Comparison of ENCODE assay signal across 1 cellular context in the genomic region with DNA sequence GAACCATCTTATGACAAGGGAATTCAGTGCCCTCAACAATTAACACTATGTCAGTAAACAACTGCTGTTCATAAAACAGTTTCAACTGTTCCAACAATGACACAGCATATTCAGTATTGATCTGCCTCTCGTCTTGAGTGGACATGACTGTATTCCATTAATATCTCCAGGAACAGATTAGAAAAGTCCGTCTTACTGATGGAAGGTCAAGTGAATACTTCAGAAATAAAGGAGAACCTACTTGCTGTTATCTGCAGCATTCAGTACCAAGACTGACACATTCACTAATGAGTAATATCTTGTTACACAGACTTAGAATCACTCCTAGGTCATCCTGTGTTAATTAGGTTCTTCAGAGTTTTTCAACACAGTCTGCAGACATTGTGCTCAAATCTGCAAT.
TF ChIP-seq lines count a peak whose summit lies in the region.

No MANE protein-coding gene starts in this region.

TF ChIP-seq in HepG2, 621 proteins besides CTCF, POLR2A, EP300 and RAD21 (continues in another document):
- TF ChIP-seq ZNF225 (CRISPR knock-in tag; IDR thresholded peaks at IDR 0.05): no peak
- TF ChIP-seq, protein P1, sequence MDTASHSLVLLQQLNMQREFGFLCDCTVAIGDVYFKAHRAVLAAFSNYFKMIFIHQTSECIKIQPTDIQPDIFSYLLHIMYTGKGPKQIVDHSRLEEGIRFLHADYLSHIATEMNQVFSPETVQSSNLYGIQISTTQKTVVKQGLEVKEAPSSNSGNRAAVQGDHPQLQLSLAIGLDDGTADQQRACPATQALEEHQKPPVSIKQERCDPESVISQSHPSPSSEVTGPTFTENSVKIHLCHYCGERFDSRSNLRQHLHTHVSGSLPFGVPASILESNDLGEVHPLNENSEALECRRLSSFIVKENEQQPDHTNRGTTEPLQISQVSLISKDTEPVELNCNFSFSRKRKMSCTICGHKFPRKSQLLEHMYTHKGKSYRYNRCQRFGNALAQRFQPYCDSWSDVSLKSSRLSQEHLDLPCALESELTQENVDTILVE (CRISPR knock-in tag; IDR thresholded peaks at IDR 0.05): 0 out of 2 replicates have a peak, but pooled peaks have one; percentile 35
- TF ChIP-seq FOXA3 (CRISPR knock-in tag; IDR thresholded peaks at IDR 0.05): peak; percentile 63
- TF ChIP-seq MAFG (CRISPR knock-in tag; IDR thresholded peaks at IDR 0.05): peak; percentile 65; the same call in 1 of the 2 replicates
- TF ChIP-seq, protein P2, sequence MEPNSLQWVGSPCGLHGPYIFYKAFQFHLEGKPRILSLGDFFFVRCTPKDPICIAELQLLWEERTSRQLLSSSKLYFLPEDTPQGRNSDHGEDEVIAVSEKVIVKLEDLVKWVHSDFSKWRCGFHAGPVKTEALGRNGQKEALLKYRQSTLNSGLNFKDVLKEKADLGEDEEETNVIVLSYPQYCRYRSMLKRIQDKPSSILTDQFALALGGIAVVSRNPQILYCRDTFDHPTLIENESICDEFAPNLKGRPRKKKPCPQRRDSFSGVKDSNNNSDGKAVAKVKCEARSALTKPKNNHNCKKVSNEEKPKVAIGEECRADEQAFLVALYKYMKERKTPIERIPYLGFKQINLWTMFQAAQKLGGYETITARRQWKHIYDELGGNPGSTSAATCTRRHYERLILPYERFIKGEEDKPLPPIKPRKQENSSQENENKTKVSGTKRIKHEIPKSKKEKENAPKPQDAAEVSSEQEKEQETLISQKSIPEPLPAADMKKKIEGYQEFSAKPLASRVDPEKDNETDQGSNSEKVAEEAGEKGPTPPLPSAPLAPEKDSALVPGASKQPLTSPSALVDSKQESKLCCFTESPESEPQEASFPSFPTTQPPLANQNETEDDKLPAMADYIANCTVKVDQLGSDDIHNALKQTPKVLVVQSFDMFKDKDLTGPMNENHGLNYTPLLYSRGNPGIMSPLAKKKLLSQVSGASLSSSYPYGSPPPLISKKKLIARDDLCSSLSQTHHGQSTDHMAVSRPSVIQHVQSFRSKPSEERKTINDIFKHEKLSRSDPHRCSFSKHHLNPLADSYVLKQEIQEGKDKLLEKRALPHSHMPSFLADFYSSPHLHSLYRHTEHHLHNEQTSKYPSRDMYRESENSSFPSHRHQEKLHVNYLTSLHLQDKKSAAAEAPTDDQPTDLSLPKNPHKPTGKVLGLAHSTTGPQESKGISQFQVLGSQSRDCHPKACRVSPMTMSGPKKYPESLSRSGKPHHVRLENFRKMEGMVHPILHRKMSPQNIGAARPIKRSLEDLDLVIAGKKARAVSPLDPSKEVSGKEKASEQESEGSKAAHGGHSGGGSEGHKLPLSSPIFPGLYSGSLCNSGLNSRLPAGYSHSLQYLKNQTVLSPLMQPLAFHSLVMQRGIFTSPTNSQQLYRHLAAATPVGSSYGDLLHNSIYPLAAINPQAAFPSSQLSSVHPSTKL (CRISPR knock-in tag; IDR thresholded peaks at IDR 0.05): peak; percentile 62
- no peak for TF ChIP-seq ZNF788 (CRISPR knock-in tag; IDR thresholded peaks at IDR 0.05; ENCODE audit: borderline replicate concordance)
- TF ChIP-seq NFE2L2 (IDR thresholded peaks at IDR 0.05; ENCODE audit: low read length): peak; percentile 97
- peak; percentile 83 for TF ChIP-seq NFE2 (CRISPR knock-in tag; IDR thresholded peaks at IDR 0.05)
- TF ChIP-seq, protein P3, sequence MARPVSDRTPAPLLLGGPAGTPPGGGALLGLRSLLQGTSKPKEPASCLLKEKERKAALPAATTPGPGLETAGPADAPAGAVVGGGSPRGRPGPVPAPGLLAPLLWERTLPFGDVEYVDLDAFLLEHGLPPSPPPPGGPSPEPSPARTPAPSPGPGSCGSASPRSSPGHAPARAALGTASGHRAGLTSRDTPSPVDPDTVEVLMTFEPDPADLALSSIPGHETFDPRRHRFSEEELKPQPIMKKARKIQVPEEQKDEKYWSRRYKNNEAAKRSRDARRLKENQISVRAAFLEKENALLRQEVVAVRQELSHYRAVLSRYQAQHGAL (CRISPR knock-in tag; IDR thresholded peaks at IDR 0.05; ENCODE audit: not compliant biosample characterization): no peak
- TF ChIP-seq ZBTB42 (CRISPR knock-in tag; IDR thresholded peaks at IDR 0.05): no peak
- TF ChIP-seq, protein P4, sequence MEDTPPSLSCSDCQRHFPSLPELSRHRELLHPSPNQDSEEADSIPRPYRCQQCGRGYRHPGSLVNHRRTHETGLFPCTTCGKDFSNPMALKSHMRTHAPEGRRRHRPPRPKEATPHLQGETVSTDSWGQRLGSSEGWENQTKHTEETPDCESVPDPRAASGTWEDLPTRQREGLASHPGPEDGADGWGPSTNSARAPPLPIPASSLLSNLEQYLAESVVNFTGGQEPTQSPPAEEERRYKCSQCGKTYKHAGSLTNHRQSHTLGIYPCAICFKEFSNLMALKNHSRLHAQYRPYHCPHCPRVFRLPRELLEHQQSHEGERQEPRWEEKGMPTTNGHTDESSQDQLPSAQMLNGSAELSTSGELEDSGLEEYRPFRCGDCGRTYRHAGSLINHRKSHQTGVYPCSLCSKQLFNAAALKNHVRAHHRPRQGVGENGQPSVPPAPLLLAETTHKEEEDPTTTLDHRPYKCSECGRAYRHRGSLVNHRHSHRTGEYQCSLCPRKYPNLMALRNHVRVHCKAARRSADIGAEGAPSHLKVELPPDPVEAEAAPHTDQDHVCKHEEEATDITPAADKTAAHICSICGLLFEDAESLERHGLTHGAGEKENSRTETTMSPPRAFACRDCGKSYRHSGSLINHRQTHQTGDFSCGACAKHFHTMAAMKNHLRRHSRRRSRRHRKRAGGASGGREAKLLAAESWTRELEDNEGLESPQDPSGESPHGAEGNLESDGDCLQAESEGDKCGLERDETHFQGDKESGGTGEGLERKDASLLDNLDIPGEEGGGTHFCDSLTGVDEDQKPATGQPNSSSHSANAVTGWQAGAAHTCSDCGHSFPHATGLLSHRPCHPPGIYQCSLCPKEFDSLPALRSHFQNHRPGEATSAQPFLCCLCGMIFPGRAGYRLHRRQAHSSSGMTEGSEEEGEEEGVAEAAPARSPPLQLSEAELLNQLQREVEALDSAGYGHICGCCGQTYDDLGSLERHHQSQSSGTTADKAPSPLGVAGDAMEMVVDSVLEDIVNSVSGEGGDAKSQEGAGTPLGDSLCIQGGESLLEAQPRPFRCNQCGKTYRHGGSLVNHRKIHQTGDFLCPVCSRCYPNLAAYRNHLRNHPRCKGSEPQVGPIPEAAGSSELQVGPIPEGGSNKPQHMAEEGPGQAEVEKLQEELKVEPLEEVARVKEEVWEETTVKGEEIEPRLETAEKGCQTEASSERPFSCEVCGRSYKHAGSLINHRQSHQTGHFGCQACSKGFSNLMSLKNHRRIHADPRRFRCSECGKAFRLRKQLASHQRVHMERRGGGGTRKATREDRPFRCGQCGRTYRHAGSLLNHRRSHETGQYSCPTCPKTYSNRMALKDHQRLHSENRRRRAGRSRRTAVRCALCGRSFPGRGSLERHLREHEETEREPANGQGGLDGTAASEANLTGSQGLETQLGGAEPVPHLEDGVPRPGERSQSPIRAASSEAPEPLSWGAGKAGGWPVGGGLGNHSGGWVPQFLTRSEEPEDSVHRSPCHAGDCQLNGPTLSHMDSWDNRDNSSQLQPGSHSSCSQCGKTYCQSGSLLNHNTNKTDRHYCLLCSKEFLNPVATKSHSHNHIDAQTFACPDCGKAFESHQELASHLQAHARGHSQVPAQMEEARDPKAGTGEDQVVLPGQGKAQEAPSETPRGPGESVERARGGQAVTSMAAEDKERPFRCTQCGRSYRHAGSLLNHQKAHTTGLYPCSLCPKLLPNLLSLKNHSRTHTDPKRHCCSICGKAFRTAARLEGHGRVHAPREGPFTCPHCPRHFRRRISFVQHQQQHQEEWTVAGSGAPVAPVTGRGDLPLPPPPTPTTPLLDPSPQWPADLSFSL (CRISPR knock-in tag; IDR thresholded peaks at IDR 0.05): no peak
- TF ChIP-seq BCL6 (CRISPR knock-in tag; IDR thresholded peaks at IDR 0.05): peak; percentile 35; the same call in 1 of the 2 replicates
- no peak for TF ChIP-seq ZNF674 (CRISPR knock-in tag; IDR thresholded peaks at IDR 0.05; ENCODE audit: low read depth)
- no peak for TF ChIP-seq ZBTB7B (CRISPR knock-in tag; IDR thresholded peaks at IDR 0.05)
- no peak; the same call in 1 of the 2 replicates for TF ChIP-seq ZNF331 (CRISPR knock-in tag; IDR thresholded peaks at IDR 0.05)
- TF ChIP-seq, protein P5, sequence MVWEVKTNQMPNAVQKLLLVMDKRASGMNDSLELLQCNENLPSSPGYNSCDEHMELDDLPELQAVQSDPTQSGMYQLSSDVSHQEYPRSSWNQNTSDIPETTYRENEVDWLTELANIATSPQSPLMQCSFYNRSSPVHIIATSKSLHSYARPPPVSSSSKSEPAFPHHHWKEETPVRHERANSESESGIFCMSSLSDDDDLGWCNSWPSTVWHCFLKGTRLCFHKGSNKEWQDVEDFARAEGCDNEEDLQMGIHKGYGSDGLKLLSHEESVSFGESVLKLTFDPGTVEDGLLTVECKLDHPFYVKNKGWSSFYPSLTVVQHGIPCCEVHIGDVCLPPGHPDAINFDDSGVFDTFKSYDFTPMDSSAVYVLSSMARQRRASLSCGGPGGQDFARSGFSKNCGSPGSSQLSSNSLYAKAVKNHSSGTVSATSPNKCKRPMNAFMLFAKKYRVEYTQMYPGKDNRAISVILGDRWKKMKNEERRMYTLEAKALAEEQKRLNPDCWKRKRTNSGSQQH (CRISPR knock-in tag; IDR thresholded peaks at IDR 0.05; ENCODE audit: low read depth): no peak
- no peak for TF ChIP-seq NRL (CRISPR knock-in tag; IDR thresholded peaks at IDR 0.05; ENCODE audit: borderline replicate concordance)
- TF ChIP-seq ERF (CRISPR knock-in tag; IDR thresholded peaks at IDR 0.05): no peak
- TF ChIP-seq, protein P6, sequence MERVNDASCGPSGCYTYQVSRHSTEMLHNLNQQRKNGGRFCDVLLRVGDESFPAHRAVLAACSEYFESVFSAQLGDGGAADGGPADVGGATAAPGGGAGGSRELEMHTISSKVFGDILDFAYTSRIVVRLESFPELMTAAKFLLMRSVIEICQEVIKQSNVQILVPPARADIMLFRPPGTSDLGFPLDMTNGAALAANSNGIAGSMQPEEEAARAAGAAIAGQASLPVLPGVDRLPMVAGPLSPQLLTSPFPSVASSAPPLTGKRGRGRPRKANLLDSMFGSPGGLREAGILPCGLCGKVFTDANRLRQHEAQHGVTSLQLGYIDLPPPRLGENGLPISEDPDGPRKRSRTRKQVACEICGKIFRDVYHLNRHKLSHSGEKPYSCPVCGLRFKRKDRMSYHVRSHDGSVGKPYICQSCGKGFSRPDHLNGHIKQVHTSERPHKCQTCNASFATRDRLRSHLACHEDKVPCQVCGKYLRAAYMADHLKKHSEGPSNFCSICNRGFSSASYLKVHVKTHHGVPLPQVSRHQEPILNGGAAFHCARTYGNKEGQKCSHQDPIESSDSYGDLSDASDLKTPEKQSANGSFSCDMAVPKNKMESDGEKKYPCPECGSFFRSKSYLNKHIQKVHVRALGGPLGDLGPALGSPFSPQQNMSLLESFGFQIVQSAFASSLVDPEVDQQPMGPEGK (CRISPR knock-in tag; IDR thresholded peaks at IDR 0.05): no peak
- no peak for TF ChIP-seq REPIN1 (CRISPR knock-in tag; IDR thresholded peaks at IDR 0.05; ENCODE audit: borderline replicate concordance, low read depth)
- TF ChIP-seq SPEN (CRISPR knock-in tag; IDR thresholded peaks at IDR 0.05; ENCODE audit: low read depth): no peak
- TF ChIP-seq, protein P7, sequence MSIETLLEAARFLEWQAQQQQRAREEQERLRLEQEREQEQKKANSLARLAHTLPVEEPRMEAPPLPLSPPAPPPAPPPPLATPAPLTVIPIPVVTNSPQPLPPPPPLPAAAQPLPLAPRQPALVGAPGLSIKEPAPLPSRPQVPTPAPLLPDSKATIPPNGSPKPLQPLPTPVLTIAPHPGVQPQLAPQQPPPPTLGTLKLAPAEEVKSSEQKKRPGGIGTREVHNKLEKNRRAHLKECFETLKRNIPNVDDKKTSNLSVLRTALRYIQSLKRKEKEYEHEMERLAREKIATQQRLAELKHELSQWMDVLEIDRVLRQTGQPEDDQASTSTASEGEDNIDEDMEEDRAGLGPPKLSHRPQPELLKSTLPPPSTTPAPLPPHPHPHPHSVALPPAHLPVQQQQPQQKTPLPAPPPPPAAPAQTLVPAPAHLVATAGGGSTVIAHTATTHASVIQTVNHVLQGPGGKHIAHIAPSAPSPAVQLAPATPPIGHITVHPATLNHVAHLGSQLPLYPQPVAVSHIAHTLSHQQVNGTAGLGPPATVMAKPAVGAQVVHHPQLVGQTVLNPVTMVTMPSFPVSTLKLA (IDR thresholded peaks at IDR 0.05): no peak
- 0 out of 2 replicates have a peak, but pooled peaks have one; percentile 10 for TF ChIP-seq ELF3 (CRISPR knock-in tag; IDR thresholded peaks at IDR 0.05)
- TF ChIP-seq ZNF607 (CRISPR knock-in tag; IDR thresholded peaks at IDR 0.05; ENCODE audit: borderline replicate concordance): no peak
- TF ChIP-seq ONECUT2 (CRISPR knock-in tag; IDR thresholded peaks at IDR 0.05): peak; percentile 72; the same call in 1 of the 2 replicates
- no peak for TF ChIP-seq ZNF570 (CRISPR knock-in tag; IDR thresholded peaks at IDR 0.05; ENCODE audit: borderline replicate concordance)
- TF ChIP-seq MAFK (conservative IDR thresholded peaks at IDR 0.05 in 1 of 2, IDR thresholded peaks at IDR 0.05 in 1 of 2; ENCODE audit: low read length in 2 of 2): peak; percentile 72 to 83
- TF ChIP-seq MED13 (CRISPR knock-in tag; IDR thresholded peaks at IDR 0.05): no peak
- peak; percentile 80 for TF ChIP-seq MAFF (IDR thresholded peaks at IDR 0.05; ENCODE audit: low read depth, low read length)
- TF ChIP-seq, protein P8, sequence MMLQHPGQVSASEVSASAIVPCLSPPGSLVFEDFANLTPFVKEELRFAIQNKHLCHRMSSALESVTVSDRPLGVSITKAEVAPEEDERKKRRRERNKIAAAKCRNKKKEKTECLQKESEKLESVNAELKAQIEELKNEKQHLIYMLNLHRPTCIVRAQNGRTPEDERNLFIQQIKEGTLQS (CRISPR knock-in tag; IDR thresholded peaks at IDR 0.05): no peak
- TF ChIP-seq ZNF264 (CRISPR knock-in tag; IDR thresholded peaks at IDR 0.05): no peak
- TF ChIP-seq ZNF34 (CRISPR knock-in tag; IDR thresholded peaks at IDR 0.05; ENCODE audit: borderline replicate concordance): no peak
- 0 out of 2 replicates have a peak, but pooled peaks have one; percentile 24 for TF ChIP-seq THAP11 (CRISPR knock-in tag; IDR thresholded peaks at IDR 0.05)
- TF ChIP-seq, protein P9, sequence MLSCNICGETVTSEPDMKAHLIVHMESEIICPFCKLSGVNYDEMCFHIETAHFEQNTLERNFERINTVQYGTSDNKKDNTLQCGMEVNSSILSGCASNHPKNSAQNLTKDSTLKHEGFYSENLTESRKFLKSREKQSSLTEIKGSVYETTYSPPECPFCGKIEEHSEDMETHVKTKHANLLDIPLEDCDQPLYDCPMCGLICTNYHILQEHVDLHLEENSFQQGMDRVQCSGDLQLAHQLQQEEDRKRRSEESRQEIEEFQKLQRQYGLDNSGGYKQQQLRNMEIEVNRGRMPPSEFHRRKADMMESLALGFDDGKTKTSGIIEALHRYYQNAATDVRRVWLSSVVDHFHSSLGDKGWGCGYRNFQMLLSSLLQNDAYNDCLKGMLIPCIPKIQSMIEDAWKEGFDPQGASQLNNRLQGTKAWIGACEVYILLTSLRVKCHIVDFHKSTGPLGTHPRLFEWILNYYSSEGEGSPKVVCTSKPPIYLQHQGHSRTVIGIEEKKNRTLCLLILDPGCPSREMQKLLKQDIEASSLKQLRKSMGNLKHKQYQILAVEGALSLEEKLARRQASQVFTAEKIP (CRISPR knock-in tag; IDR thresholded peaks at IDR 0.05; ENCODE audit: borderline replicate concordance): no peak
- TF ChIP-seq ZNF749 (CRISPR knock-in tag; IDR thresholded peaks at IDR 0.05; ENCODE audit: borderline replicate concordance): no peak
- TF ChIP-seq PHF8 (CRISPR knock-in tag; IDR thresholded peaks at IDR 0.05): no peak
- TF ChIP-seq ZNF121 (CRISPR knock-in tag; IDR thresholded peaks at IDR 0.05): no peak
- TF ChIP-seq, protein P10, sequence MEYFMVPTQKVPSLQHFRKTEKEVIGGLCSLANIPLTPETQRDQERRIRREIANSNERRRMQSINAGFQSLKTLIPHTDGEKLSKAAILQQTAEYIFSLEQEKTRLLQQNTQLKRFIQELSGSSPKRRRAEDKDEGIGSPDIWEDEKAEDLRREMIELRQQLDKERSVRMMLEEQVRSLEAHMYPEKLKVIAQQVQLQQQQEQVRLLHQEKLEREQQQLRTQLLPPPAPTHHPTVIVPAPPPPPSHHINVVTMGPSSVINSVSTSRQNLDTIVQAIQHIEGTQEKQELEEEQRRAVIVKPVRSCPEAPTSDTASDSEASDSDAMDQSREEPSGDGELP (IDR thresholded peaks at IDR 0.05; ENCODE audit: borderline replicate concordance, low read depth): no peak
- TF ChIP-seq ZNF776 (CRISPR knock-in tag; IDR thresholded peaks at IDR 0.05): no peak
